ENCODE assay signal across 18 cellular contexts in genomic region chr7:157439761-157440160, GRCh38.
"Had no signal": no experiment of that assay in that cellular context is flagged by ENCODE, and none has a peak within 500 bp of the region (broad histone marks: within the 10 kb centered on the region; RNA-seq: fewer than 3 reads in every experiment).

No MANE protein-coding gene starts in this region.

- H3K27ac ChIP-seq: gastrocnemius medialis, heart left ventricle, WERI-Rb-1 had no signal

- H3K36me3 Mint-ChIP-seq: activated naive CD8-positive, alpha-beta T cell treated with anti-CD3 and anti-CD28 coated beads, Interleukin-2, amount 10 ng/mL, durations not matched to agents 7 days and 5 days; naive thymus-derived CD8-positive, alpha-beta T cell had no signal

- H3K27me3 ChIP-seq: gastrocnemius medialis, heart left ventricle had no signal

- ATAC-seq: esophagus mucosa; gastrocnemius medialis; heart left ventricle; naive thymus-derived CD8-positive, alpha-beta T cell; stimulated activated naive CD8-positive, alpha-beta T cell treated with anti-CD3 and anti-CD28 coated beads, Interleukin-15, Interleukin-2, amounts not matched to agents 100 U/mL and 50 U/mL, for 24 hours had no signal

- H3K4me1 ChIP-seq: gastrocnemius medialis, heart left ventricle had no signal

- H3K4me1 Mint-ChIP-seq: activated naive CD8-positive, alpha-beta T cell treated with anti-CD3 and anti-CD28 coated beads, Interleukin-2, amount 10 ng/mL, durations not matched to agents 7 days and 5 days had no signal

- H3K9me3 ChIP-seq: gastrocnemius medialis, heart left ventricle had no signal

- H3K4me3 Mint-ChIP-seq: activated CD4-positive, alpha-beta memory T cell treated with anti-CD3 and anti-CD28 coated beads, Interleukin-2, amount 10 ng/mL, durations not matched to agents 7 days and 5 days; activated naive CD8-positive, alpha-beta T cell treated with anti-CD3 and anti-CD28 coated beads, Interleukin-2, amount 10 ng/mL, durations not matched to agents 7 days and 5 days; naive thymus-derived CD8-positive, alpha-beta T cell had no signal

- H3K27me3 Mint-ChIP-seq: activated naive CD8-positive, alpha-beta T cell treated with anti-CD3 and anti-CD28 coated beads, Interleukin-2, amount 10 ng/mL, durations not matched to agents 7 days and 5 days had no signal

- H3K4me3 ChIP-seq: gastrocnemius medialis, heart left ventricle had no signal

- H3K27ac Mint-ChIP-seq: activated CD4-positive, alpha-beta memory T cell treated with anti-CD3 and anti-CD28 coated beads, Interleukin-2, amount 10 ng/mL, durations not matched to agents 7 days and 5 days; activated naive CD8-positive, alpha-beta T cell treated with anti-CD3 and anti-CD28 coated beads, Interleukin-2, amount 10 ng/mL, durations not matched to agents 7 days and 5 days had no signal

- DNase-seq: activated gamma-delta T cell treated with Interleukin-2 at 50 U/mL for 16 hours; activated naive CD8-positive, alpha-beta T cell treated with anti-CD3 and anti-CD28 coated beads, Interleukin-2, amount 10 ng/mL, durations not matched to agents 7 days and 5 days; anterior cingulate cortex; cerebellar nuclear complex; cortex of kidney; mesendoderm; nucleus accumbens; retina; stimulated activated CD4-positive, alpha-beta T cell treated with anti-CD3 and anti-CD28 coated beads, Interleukin-2, amount 100 ng/mL, for 24 hours; stimulated activated naive CD8-positive, alpha-beta T cell treated with anti-CD3 and anti-CD28 coated beads, Interleukin-15, Interleukin-2, amounts not matched to agents 100 U/mL and 50 U/mL, for 24 hours; substantia nigra; SW 1271; WERI-Rb-1 had no signal

- H3K36me3 ChIP-seq: gastrocnemius medialis, heart left ventricle, WERI-Rb-1 had no signal

- H3K9me3 Mint-ChIP-seq: activated CD4-positive, alpha-beta memory T cell treated with anti-CD3 and anti-CD28 coated beads, Interleukin-2, amount 10 ng/mL, durations not matched to agents 7 days and 5 days; activated naive CD8-positive, alpha-beta T cell treated with anti-CD3 and anti-CD28 coated beads, Interleukin-2, amount 10 ng/mL, durations not matched to agents 7 days and 5 days; naive thymus-derived CD8-positive, alpha-beta T cell had no signal
